ENCODE assay signal across 8 cellular contexts in the genomic region with DNA sequence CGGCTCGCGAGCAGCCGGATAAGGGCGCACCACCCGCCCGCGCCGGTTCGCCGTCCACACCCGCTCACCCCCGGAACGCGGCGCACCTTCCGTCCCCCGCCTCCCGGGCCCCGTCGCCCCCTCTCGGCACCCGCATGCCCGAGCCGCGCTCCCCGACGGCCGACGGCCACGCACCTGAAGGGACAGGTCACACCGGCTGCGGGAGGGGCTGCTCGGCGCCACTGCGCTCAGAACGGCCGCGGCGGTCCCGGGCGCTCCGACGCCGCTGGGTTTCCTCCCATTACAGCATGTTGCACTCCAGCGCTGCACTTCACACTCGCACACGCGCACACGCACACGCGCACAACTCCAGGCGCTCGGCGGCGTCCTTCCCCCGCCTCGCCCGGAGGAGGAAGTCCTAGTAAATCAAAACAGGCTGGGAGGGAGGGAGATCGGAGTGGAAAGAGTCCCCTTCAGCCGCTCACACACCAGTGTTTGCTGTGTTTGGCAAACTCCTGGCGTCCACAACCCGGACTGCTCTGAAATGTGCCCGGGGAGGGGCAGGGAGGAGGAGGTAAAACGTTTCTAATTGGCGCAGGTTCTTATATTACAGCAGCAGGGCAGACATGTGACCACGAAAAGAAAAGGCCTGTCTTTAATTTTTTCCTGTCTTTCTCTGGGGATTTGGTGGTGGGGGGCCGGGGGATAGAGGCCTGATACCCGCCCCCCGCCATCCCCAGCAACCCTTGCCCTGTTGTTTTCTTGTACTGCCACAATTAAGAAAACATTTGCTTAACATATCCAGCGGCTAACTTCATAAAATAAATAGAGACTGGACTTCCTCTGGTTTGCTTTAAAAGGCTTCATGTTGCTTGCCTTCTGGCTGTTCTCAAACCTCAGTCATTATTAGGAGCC.
A peak's percentile ranks its signal among the peaks of the same experiment; 100 is the strongest.
DNase-seq lines count a peak whose midpoint lies in the region; ATAC-seq, FAIRE-seq and TF ChIP-seq lines count a peak whose summit lies in the region.

No MANE protein-coding gene starts in this region.

- peak overlapping the region; percentile 90 to 96 (median 92) for H3K4me3 Mint-ChIP-seq in naive thymus-derived CD4-positive, alpha-beta T cell

- H3K9me3 Mint-ChIP-seq in naive thymus-derived CD4-positive, alpha-beta T cell, result no peaks in the 10 kb centered on the region

- H3K4me1 Mint-ChIP-seq in naive thymus-derived CD4-positive, alpha-beta T cell, result peaks cover 20 to 30% (median 23%) of the 10 kb centered on the region in 7 donors

- peak overlapping the region in 8 of 9 donors; percentile 18 to 88 (median 76) for H3K27ac Mint-ChIP-seq in naive thymus-derived CD4-positive, alpha-beta T cell

- H3K4me1 ChIP-seq in ACC112 (ENCODE audit: control insufficient read depth, insufficient read depth, low read length, unreplicated experiment) (peaks cover 5% of the 10 kb centered on the region), stomach smooth muscle (ENCODE audit: control insufficient read depth, insufficient read depth, low read length) (peaks cover 15% of the 10 kb centered on the region)
- H3K4me1 ChIP-seq in naive thymus-derived CD4-positive, alpha-beta T cell (ENCODE audit: control insufficient read depth in 2 of 2, insufficient read depth in 2 of 2, low read length in 2 of 2), result peaks cover 6 to 8% of the 10 kb centered on the region in 2 donors

- H3K9me3 ChIP-seq in naive thymus-derived CD4-positive, alpha-beta T cell (ENCODE audit: control insufficient read depth in 2 of 3, low read length in 3 of 3), result no peaks in the 10 kb centered on the region
- H3K9me3 ChIP-seq in stomach smooth muscle (ENCODE audit: control insufficient read depth in 2 of 2, low read length in 2 of 2), result no peaks in the 10 kb centered on the region

- no peaks in the 10 kb centered on the region for H3K36me3 ChIP-seq in ACC112 (ENCODE audit: insufficient read depth, low read length)
- no peaks in the 10 kb centered on the region for H3K36me3 ChIP-seq in naive thymus-derived CD4-positive, alpha-beta T cell (ENCODE audit: control insufficient read depth in 2 of 3, insufficient read depth in 3 of 3, low read length in 3 of 3)
- H3K36me3 ChIP-seq in stomach smooth muscle (ENCODE audit: control insufficient read depth in 2 of 2, insufficient read depth in 2 of 2, low read length in 2 of 2), result no peaks in the 10 kb centered on the region

- POLR2A ChIA-PET in naive thymus-derived CD4-positive, alpha-beta T cell (lab: Charles Lee), result no interaction called here

- peak; percentile 24 for ATAC-seq in HG03571 (IDR thresholded peaks at IDR 0.05; ENCODE audit: unreplicated experiment)
- ATAC-seq in naive thymus-derived CD4-positive, alpha-beta T cell, result peak; percentile 60

- no peaks in the 10 kb centered on the region for H3K36me3 Mint-ChIP-seq in naive thymus-derived CD4-positive, alpha-beta T cell

- peaks cover 16% of the 10 kb centered on the region for H3K27me3 ChIP-seq in ACC112 (ENCODE audit: insufficient read depth, low read length)
- H3K27me3 ChIP-seq in naive thymus-derived CD4-positive, alpha-beta T cell (ENCODE audit: control insufficient read depth in 2 of 2, insufficient read depth in 2 of 2, low read length in 2 of 2), result no peaks in the 10 kb centered on the region
- H3K27me3 ChIP-seq in stomach smooth muscle (ENCODE audit: control insufficient read depth in 1 of 2, insufficient read depth in 2 of 2, low read length in 2 of 2), result no peaks in the 10 kb centered on the region

- no peak for FAIRE-seq in GM18507 (lab: Jason Lieb, UNC)

- CTCF ChIA-PET in naive thymus-derived CD4-positive, alpha-beta T cell (lab: Charles Lee), result no interaction called here

- H3K27me3 Mint-ChIP-seq in naive thymus-derived CD4-positive, alpha-beta T cell, result peaks cover 5 to 43% (median 18%) of the 10 kb centered on the region in 5 donors

- intact Hi-C loops in naive thymus-derived CD4-positive, alpha-beta T cell (cut with micrococcal nuclease), result loop anchor here (1.0 to 2.0 kb wide), 5 partner anchors 50 to 448 kb away; partner anchors contain the start of genes ATG7 (in 1 of the 2) and TAMM41 (in 1 of the 2)

- peaks cover 16% of the 10 kb centered on the region for H3K79me2 ChIP-seq in ACC112 (ENCODE audit: control insufficient read depth, insufficient read depth, low read length, unreplicated experiment)

- H3K27ac ChIP-seq in ACC112 (ENCODE audit: low read depth, low read length), result no peak overlapping the region
- peak overlapping the region; percentile 75 for H3K27ac ChIP-seq in naive thymus-derived CD4-positive, alpha-beta T cell (ENCODE audit: low read depth, low read length)
- peak overlapping the region; percentile 60 for H3K27ac ChIP-seq in stomach smooth muscle (ENCODE audit: low read length)

- peak overlapping the region; percentile 68 for H2AFZ ChIP-seq in ACC112 (ENCODE audit: low read length, unreplicated experiment)

- H3K4me3 ChIP-seq in ACC112 (ENCODE audit: low read depth, low read length), result peak overlapping the region; percentile 82
- peak overlapping the region; percentile 74 for H3K4me3 ChIP-seq in naive thymus-derived CD4-positive, alpha-beta T cell (ENCODE audit: low read length)
- peak overlapping the region; percentile 88 to 90 for H3K4me3 ChIP-seq in stomach smooth muscle (ENCODE audit: low read length in 2 of 2)

- DNase-seq in GM18507 (ENCODE audit: extremely low spot score, insufficient read length, low read depth) (peak; percentile 14), fibroblast of peridontal ligament (ENCODE audit: extremely low read depth) (peak; percentile 86)
- DNase-seq in activated T-helper 9 cell treated with anti-CD3 and anti-CD28 coated beads, Interleukin-2, amount 50 U/mL, for 16 hours (ENCODE audit: low read depth), result peak; percentile 31
- DNase-seq in naive thymus-derived CD4-positive, alpha-beta T cell, result peak; percentile 34 to 60 (median 54)

- H3K9ac ChIP-seq in stomach smooth muscle (ENCODE audit: low read length in 2 of 2), result peak overlapping the region; percentile 71

TF ChIP-seq in PFSK-1, 5 proteins besides CTCF, POLR2A, EP300 and RAD21:
- TF ChIP-seq SIN3A (IDR thresholded peaks at IDR 0.05; ENCODE audit: borderline replicate concordance, insufficient read depth, low read length) (peak; percentile 33; the same call in 1 of the 2 replicates), FOXP2 (optimal IDR thresholded peaks at IDR 0.05; ENCODE audit: borderline replicate concordance, extremely low read depth, extremely low read length, insufficient read depth) (no peak), POLR2AphosphoS5 (IDR thresholded peaks at IDR 0.05; ENCODE audit: low read depth, low read length) (peak; percentile 49; the same call in 1 of the 2 replicates), TAF1 (IDR thresholded peaks at IDR 0.05; ENCODE audit: borderline replicate concordance, insufficient read depth, low read length) (0 out of 2 replicates have a peak, but pooled peaks have one; percentile 20)

Comparison
In these comparisons a context has a peak if more than half of its experiments do, and no peak if none do; other contexts are left out.
1. DNase-seq: peak in every context shown above with its lines; median percentile 86 in fibroblast of peridontal ligament; 54 in naive thymus-derived CD4-positive, alpha-beta T cell; 31 in activated T-helper 9 cell treated with anti-CD3 and anti-CD28 coated beads, Interleukin-2, amount 50 U/mL, for 16 hours; 14 in GM18507.